ENCODE assay signal across 9 cellular contexts in genomic region chr6:166313255-166314070, GRCh38. TPM values are rescaled to one million over a fixed set of nuclear protein-coding genes. Genes with fewer than 3 reads are reported as not detected.
DNase-seq lines count a peak whose midpoint lies in the region; ATAC-seq, FAIRE-seq and TF ChIP-seq lines count a peak whose summit lies in the region.
"Had no signal": no experiment of that assay in that cellular context is flagged by ENCODE, and none has a peak within 500 bp of the region (broad histone marks: within the 10 kb centered on the region; RNA-seq: fewer than 3 reads in every experiment).

No MANE protein-coding gene starts in this region.

- peak in 2 of 3 donors; percentile 60 to 70 for DNase-seq in CD4-positive, CD25-positive, alpha-beta regulatory T cell
- peak in 2 of 3 donors; percentile 57 to 61 for DNase-seq in Peyer's patch
- DNase-seq in GM12878 (ENCODE audit: low read depth, low spot score): peak; percentile 44
- peak; percentile 71 for DNase-seq in islet precursor cell
- peak; percentile 37 to 42 for DNase-seq in stimulated activated effector memory CD8-positive, alpha-beta T cell treated with anti-CD3 and anti-CD28 coated beads, Interleukin-12 subunit alpha, Interleukin-12 subunit beta, amount 100 ng/mL, for 72 hours (ENCODE audit: low spot score in 2 of 2)

- H3K4me3 Mint-ChIP-seq in CD4-positive, CD25-positive, alpha-beta regulatory T cell: no peak overlapping the region
- no peak overlapping the region for H3K4me3 Mint-ChIP-seq in stimulated activated effector memory CD8-positive, alpha-beta T cell treated with anti-CD3 and anti-CD28 coated beads, Interleukin-12 subunit alpha, Interleukin-12 subunit beta, amount 100 ng/mL, for 72 hours

- H2AFZ ChIP-seq in GM12878 (ENCODE audit: control insufficient read depth, low read depth, low read length): no peak overlapping the region

- H3K27me3 ChIP-seq in CD4-positive, CD25-positive, alpha-beta regulatory T cell (ENCODE audit: control insufficient read depth, insufficient read depth, low read length): peaks cover 9% of the 10 kb centered on the region
- peaks cover 0 to 3% of the 10 kb centered on the region in 2 donors for H3K27me3 ChIP-seq in Peyer's patch
- no peaks in the 10 kb centered on the region; a peak in 1 of 4 replicates for H3K27me3 ChIP-seq in GM12878 (replicated peaks in 1 of 2; ENCODE audit: control insufficient read depth in 2 of 2, insufficient read depth in 2 of 2, low read length in 1 of 2)

- H3K4me1 Mint-ChIP-seq in CD4-positive, CD25-positive, alpha-beta regulatory T cell: peaks cover 0 to 5% (median 1%) of the 10 kb centered on the region in 4 donors
- H3K4me1 Mint-ChIP-seq in stimulated activated effector memory CD8-positive, alpha-beta T cell treated with anti-CD3 and anti-CD28 coated beads, Interleukin-12 subunit alpha, Interleukin-12 subunit beta, amount 100 ng/mL, for 72 hours: peaks cover under 1% of the 10 kb centered on the region

- no peaks in the 10 kb centered on the region for H3K79me2 ChIP-seq in GM12878 (ENCODE audit: control insufficient read depth, insufficient read depth, low read length)

- WGBS in GM12878 (ENCODE audit: insufficient coverage, insufficient replicate concordance, low lambda C conversion rate, missing lambda C conversion rate): 44% methylated on average over 18 of the region's 18 CpGs

- peak; percentile 91 for TF ChIP-seq RAD21 in GM12878 (IDR thresholded peaks at IDR 0.05; ENCODE audit: insufficient read depth, low read depth, low read length)

- H3K4me3 ChIP-seq in CD4-positive, CD25-positive, alpha-beta regulatory T cell (ENCODE audit: low read depth, low read length): no peak overlapping the region
- no peak overlapping the region for H3K4me3 ChIP-seq in Peyer's patch
- H3K4me3 ChIP-seq in GM12878: no peak overlapping the region

- RAD21 ChIA-PET in GM12878 (lab: Charles Lee; ENCODE audit: unreplicated experiment): interaction anchor here (0.6 to 6.7 kb wide), 21 partner anchors 9 to 91 kb away, joined by 3 to 165 read pairs (median 5); partner anchors contain the start of gene SFT2D1

- peak; percentile 57 to 84 for ATAC-seq in CD4-positive, CD25-positive, alpha-beta regulatory T cell (ENCODE audit: low read depth in 2 of 2)
- peak; percentile 51 for ATAC-seq in GM18870 (IDR thresholded peaks at IDR 0.05; ENCODE audit: unreplicated experiment)
- ATAC-seq in HG03354 (IDR thresholded peaks at IDR 0.05; ENCODE audit: poor library complexity, severe bottlenecking, unreplicated experiment): peak; percentile 49
- peak; percentile 97 for ATAC-seq in GM12878
- ATAC-seq in stimulated activated effector memory CD8-positive, alpha-beta T cell treated with anti-CD3 and anti-CD28 coated beads, Interleukin-12 subunit alpha, Interleukin-12 subunit beta, amount 100 ng/mL, for 72 hours: peak; percentile 87
- ATAC-seq in GM18517 (IDR thresholded peaks at IDR 0.05; ENCODE audit: unreplicated experiment): no peak

- TF ChIP-seq CTCF in Peyer's patch (IDR thresholded peaks at IDR 0.05): peak; percentile 15 to 60 (median 51)
- peak; percentile 90 to 91 (median 91) for TF ChIP-seq CTCF in GM12878 (IDR thresholded peaks at IDR 0.05 in 2 of 3, conservative IDR thresholded peaks at IDR 0.05 in 1 of 3; ENCODE audit: control insufficient read depth in 2 of 3, extremely low read depth in 1 of 3, insufficient read depth in 1 of 3, low read depth in 3 of 3, low read length in 3 of 3)

- no TSS peak for BruUV-seq in GM12878 (replicated peaks; lab: Mats Ljungman, UMichigan)

- FAIRE-seq in GM12878 (lab: Jason Lieb, UNC): no peak

- peaks cover 18% of the 10 kb centered on the region for H3K27me3 Mint-ChIP-seq in CD4-positive, CD25-positive, alpha-beta regulatory T cell

- H3K36me3 Mint-ChIP-seq in CD4-positive, CD25-positive, alpha-beta regulatory T cell: no peaks in the 10 kb centered on the region
- no peaks in the 10 kb centered on the region for H3K36me3 Mint-ChIP-seq in stimulated activated effector memory CD8-positive, alpha-beta T cell treated with anti-CD3 and anti-CD28 coated beads, Interleukin-12 subunit alpha, Interleukin-12 subunit beta, amount 100 ng/mL, for 72 hours

- SMC1A ChIA-PET in GM12878 (lab: Charles Lee; ENCODE audit: uncharacterized antibody, unreplicated experiment): interaction anchor here (0.6 to 2.8 kb wide), 26 partner anchors 9 to 180 kb away, joined by 3 to 79 read pairs (median 8); partner anchors contain the start of gene SFT2D1

- H3K4me2 ChIP-seq in GM12878 (ENCODE audit: control insufficient read depth, insufficient read depth): no peak overlapping the region

- no peaks in the 10 kb centered on the region for H3K36me3 ChIP-seq in CD4-positive, CD25-positive, alpha-beta regulatory T cell (ENCODE audit: control insufficient read depth, insufficient read depth, low read length)
- H3K36me3 ChIP-seq in Peyer's patch (no peaks in the 10 kb centered on the region), GM12878 (ENCODE audit: control insufficient read depth in 2 of 2, insufficient read depth in 2 of 2, low read length in 1 of 2) (no peaks in the 10 kb centered on the region)

- CTCF ChIA-PET in GM12878 (lab: Yijun Ruan, JAX): interaction anchor here (0.6 to 11.5 kb wide), 45 partner anchors 9 to 345 kb away, joined by 3 to 317 read pairs (median 6); partner anchors contain the start of gene SFT2D1

- H3K27ac ChIP-seq in CD4-positive, CD25-positive, alpha-beta regulatory T cell (ENCODE audit: insufficient read depth, low read length, poor library complexity, severe bottlenecking): no peak overlapping the region
- H3K27ac ChIP-seq in Peyer's patch (no peak overlapping the region), GM12878 (ENCODE audit: control insufficient read depth, insufficient read depth) (no peak overlapping the region)

- H3K27ac Mint-ChIP-seq in CD4-positive, CD25-positive, alpha-beta regulatory T cell: no peak overlapping the region
- no peak overlapping the region for H3K27ac Mint-ChIP-seq in stimulated activated effector memory CD8-positive, alpha-beta T cell treated with anti-CD3 and anti-CD28 coated beads, Interleukin-12 subunit alpha, Interleukin-12 subunit beta, amount 100 ng/mL, for 72 hours

- peaks cover 3% of the 10 kb centered on the region for H3K4me1 ChIP-seq in CD4-positive, CD25-positive, alpha-beta regulatory T cell (ENCODE audit: control insufficient read depth, insufficient read depth, low read length, poor library complexity, severe bottlenecking)
- H3K4me1 ChIP-seq in Peyer's patch (peaks cover 0 to 4% (median 1%) of the 10 kb centered on the region in 4 donors), GM12878 (ENCODE audit: control insufficient read depth, insufficient read depth, low read length) (no peaks in the 10 kb centered on the region)

- no peak overlapping the region for H3K9ac ChIP-seq in GM12878 (ENCODE audit: control insufficient read depth, insufficient read depth, low read length)

- POLR2A ChIA-PET in GM12878 (lab: Charles Lee): interaction anchor here (0.9 to 1.7 kb wide), 4 partner anchors 12 to 76 kb away, joined by 3 to 13 read pairs (median 6); no protein-coding TSS in a partner anchor

- TF ChIP-seq POLR2A in Peyer's patch (IDR thresholded peaks at IDR 0.05) (no peak), GM12878 (IDR thresholded peaks at IDR 0.05; ENCODE audit: low read depth, low read length) (no peak)

- in situ Hi-C loops in GM12878 (cut with MboI): loop anchor here (5.0 kb wide), 1 partner anchor 36 kb away; no protein-coding TSS in a partner anchor

- no peaks in the 10 kb centered on the region for H3K9me3 ChIP-seq in CD4-positive, CD25-positive, alpha-beta regulatory T cell (ENCODE audit: control insufficient read depth in 2 of 2, low read length in 2 of 2)
- H3K9me3 ChIP-seq in Peyer's patch: no peaks in the 10 kb centered on the region
- H3K9me3 ChIP-seq in GM12878 (replicated peaks; ENCODE audit: control insufficient read depth, insufficient read depth, low read length): no peaks in the 10 kb centered on the region

- no peaks in the 10 kb centered on the region for H4K20me1 ChIP-seq in GM12878 (ENCODE audit: control insufficient read depth, insufficient read depth)

- intact Hi-C loops in GM12878 (cut with micrococcal nuclease; ENCODE audit: unreplicated experiment): loop anchor here (1.0 kb wide), 3 partner anchors 37 to 87 kb away; partner anchors contain the start of gene MPC1

- no peaks in the 10 kb centered on the region for H3K9me3 Mint-ChIP-seq in CD4-positive, CD25-positive, alpha-beta regulatory T cell
- H3K9me3 Mint-ChIP-seq in stimulated activated effector memory CD8-positive, alpha-beta T cell treated with anti-CD3 and anti-CD28 coated beads, Interleukin-12 subunit alpha, Interleukin-12 subunit beta, amount 100 ng/mL, for 72 hours: no peaks in the 10 kb centered on the region

- TF ChIP-seq EP300 in GM12878 (IDR thresholded peaks at IDR 0.05; ENCODE audit: borderline replicate concordance in 1 of 2, control insufficient read depth in 1 of 2, low read depth in 2 of 2, low read length in 2 of 2): no peak

RNA-seq across cellular contexts. Expression of gene PRR18, which starts 5.3 kb away (rescaled TPM):
- total RNA-seq in CD4-positive, CD25-positive, alpha-beta regulatory T cell: not detected
- not detected for polyA plus RNA-seq in CD4-positive, CD25-positive, alpha-beta regulatory T cell
- total RNA-seq in Peyer's patch (not detected), GM12878 (2014; rRNA removed) (3.3 and 4.0 TPM in 2 replicates), GM12878 (2014; rRNA removed; fragmentation: Illumina TruSeq; extraction: Trizol) (1.2 and 1.3 TPM in 2 replicates), GM12878 (2021) (8.2 and 8.8 TPM in 2 replicates)
- total RNA-seq in GM12878 (2013; cell fraction: nucleolus; rRNA removed): 3.3 and 4.1 TPM in 2 replicates
- 1.0 TPM for polyA plus RNA-seq in GM12878 (2011; ENCODE audit: low read depth)
- polyA plus RNA-seq in GM12878 (2011; rRNA removed) (2.0 and 2.5 TPM in 2 replicates), GM12878 (2014; fragmentation: Illumina TruSeq; extraction: Trizol) (1.9 and 2.1 TPM in 2 replicates), GM12878 (2014; fragmentation: Nextera tagmentation; extraction: Ambion mirVana) (under 1 TPM; 0.26 to 0.84 TPM), GM12878 (2014; rRNA removed) (3.6 and 4.1 TPM in 2 replicates), GM12878 (2016; fragmentation: Nextera tagmentation; extraction: Ambion mirVana) (under 1 TPM; 0.13 to 0.42 TPM)
- polyA plus RNA-seq in GM12878 (2011; cell fraction: cytosol; rRNA removed): 2.2 and 2.7 TPM in 2 replicates
- 6.2 and 6.4 TPM in 2 replicates for polyA plus RNA-seq in GM12878 (2011; cell fraction: nucleus; rRNA removed)
- polyA plus RNA-seq in GM12878 (2012): 2.1 and 3.7 TPM in 2 replicates
- 1.3 and 2.6 TPM in 2 replicates for polyA minus RNA-seq in GM12878 (2011; rRNA and poly(A)+ RNA removed)
- polyA minus RNA-seq in GM12878 (2011; cell fraction: cytosol; rRNA and poly(A)+ RNA removed): 1.0 and 2.3 TPM in 2 replicates
- 2.2 and 4.3 TPM in 2 replicates for polyA minus RNA-seq in GM12878 (2011; cell fraction: nucleus; rRNA and poly(A)+ RNA removed)
- total RNA-seq: mononuclear cell had no signal

RNA-seq across cellular contexts. Expression of gene SFT2D1, which starts 28.9 kb away (rescaled TPM):
- 23.7 TPM for total RNA-seq in CD4-positive, CD25-positive, alpha-beta regulatory T cell
- 100 to 1,000 TPM in 3 of 4 donors, 10 to 100 TPM in 1; 75.8 to 109 (median 106) TPM for polyA plus RNA-seq in CD4-positive, CD25-positive, alpha-beta regulatory T cell
- total RNA-seq in Peyer's patch: 10 to 100 TPM; 26.4 to 31.9 (median 28.2) TPM
- total RNA-seq in GM12878 (2013; cell fraction: nucleolus; rRNA removed): 290 and 291 TPM in 2 replicates
- total RNA-seq in GM12878 (2014; rRNA removed): 105 and 145 TPM in 2 replicates
- 69.5 and 73.7 TPM in 2 replicates for total RNA-seq in GM12878 (2014; rRNA removed; fragmentation: Illumina TruSeq; extraction: Trizol)
- total RNA-seq in GM12878 (2021): 77.6 and 78.3 TPM in 2 replicates
- 55.2 TPM for polyA plus RNA-seq in GM12878 (2011; ENCODE audit: low read depth)
- polyA plus RNA-seq in GM12878 (2011; rRNA removed): 279 and 281 TPM in 2 replicates
- polyA plus RNA-seq in GM12878 (2011; cell fraction: cytosol; rRNA removed): 110 and 145 TPM in 2 replicates
- 139 and 171 TPM in 2 replicates for polyA plus RNA-seq in GM12878 (2011; cell fraction: nucleus; rRNA removed)
- polyA plus RNA-seq in GM12878 (2012): 107 and 120 TPM in 2 replicates
- 92.6 and 100 TPM in 2 replicates for polyA plus RNA-seq in GM12878 (2014; fragmentation: Illumina TruSeq; extraction: Trizol)
- polyA plus RNA-seq in GM12878 (2014; fragmentation: Nextera tagmentation; extraction: Ambion mirVana): 100 to 1,000 TPM; 119 to 149 TPM
- 110 and 130 TPM in 2 replicates for polyA plus RNA-seq in GM12878 (2014; rRNA removed)
- polyA plus RNA-seq in GM12878 (2016; fragmentation: Nextera tagmentation; extraction: Ambion mirVana): 100 to 1,000 TPM; 205 to 231 TPM
- 79.8 and 81.2 TPM in 2 replicates for polyA minus RNA-seq in GM12878 (2011; rRNA and poly(A)+ RNA removed)
- 21.2 and 32.0 TPM in 2 replicates for polyA minus RNA-seq in GM12878 (2011; cell fraction: cytosol; rRNA and poly(A)+ RNA removed)
- 52.7 and 59.1 TPM in 2 replicates for polyA minus RNA-seq in GM12878 (2011; cell fraction: nucleus; rRNA and poly(A)+ RNA removed)
